ENCODE assay signal across 1 cellular context in genomic region chr6:30719791-30720737, GRCh38.
TF ChIP-seq lines count a peak whose summit lies in the region.

Gene TUBB (plus strand): TSS chr6:30720352. CDS start chr6:30720507, 155 bp downstream.

TF ChIP-seq in WTC11, 78 proteins besides CTCF, POLR2A, EP300 and RAD21 (continued from another document):
- TF ChIP-seq, protein P1, sequence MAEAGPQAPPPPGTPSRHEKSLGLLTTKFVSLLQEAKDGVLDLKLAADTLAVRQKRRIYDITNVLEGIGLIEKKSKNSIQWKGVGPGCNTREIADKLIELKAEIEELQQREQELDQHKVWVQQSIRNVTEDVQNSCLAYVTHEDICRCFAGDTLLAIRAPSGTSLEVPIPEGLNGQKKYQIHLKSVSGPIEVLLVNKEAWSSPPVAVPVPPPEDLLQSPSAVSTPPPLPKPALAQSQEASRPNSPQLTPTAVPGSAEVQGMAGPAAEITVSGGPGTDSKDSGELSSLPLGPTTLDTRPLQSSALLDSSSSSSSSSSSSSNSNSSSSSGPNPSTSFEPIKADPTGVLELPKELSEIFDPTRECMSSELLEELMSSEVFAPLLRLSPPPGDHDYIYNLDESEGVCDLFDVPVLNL (CRISPR knock-in tag; IDR thresholded peaks at IDR 0.05; ENCODE audit: borderline replicate concordance, low read depth): peak; percentile 77; the same call in 1 of the 2 replicates
- no peak for TF ChIP-seq MYBL2 (CRISPR knock-in tag; IDR thresholded peaks at IDR 0.05)
- TF ChIP-seq GABPB1 (CRISPR knock-in tag; IDR thresholded peaks at IDR 0.05): 0 out of 2 replicates have a peak, but pooled peaks have one; percentile 11
- TF ChIP-seq SMAD3 (CRISPR knock-in tag; IDR thresholded peaks at IDR 0.05; ENCODE audit: borderline replicate concordance): no peak
- TF ChIP-seq, protein P2, sequence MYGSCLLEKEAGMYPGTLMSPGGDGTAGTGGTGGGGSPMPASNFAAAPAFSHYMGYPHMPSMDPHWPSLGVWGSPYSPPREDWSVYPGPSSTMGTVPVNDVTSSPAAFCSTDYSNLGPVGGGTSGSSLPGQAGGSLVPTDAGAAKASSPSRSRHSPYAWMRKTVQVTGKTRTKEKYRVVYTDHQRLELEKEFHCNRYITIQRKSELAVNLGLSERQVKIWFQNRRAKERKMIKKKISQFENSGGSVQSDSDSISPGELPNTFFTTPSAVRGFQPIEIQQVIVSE (CRISPR knock-in tag; IDR thresholded peaks at IDR 0.05; ENCODE audit: borderline replicate concordance): no peak
- TF ChIP-seq NFE2L1 (CRISPR knock-in tag; IDR thresholded peaks at IDR 0.05): peak; percentile 47; the same call in 1 of the 2 replicates
- TF ChIP-seq, protein P3, sequence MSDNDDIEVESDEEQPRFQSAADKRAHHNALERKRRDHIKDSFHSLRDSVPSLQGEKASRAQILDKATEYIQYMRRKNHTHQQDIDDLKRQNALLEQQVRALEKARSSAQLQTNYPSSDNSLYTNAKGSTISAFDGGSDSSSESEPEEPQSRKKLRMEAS (CRISPR knock-in tag; IDR thresholded peaks at IDR 0.05): peak; percentile 24; the same call in 1 of the 2 replicates
- TF ChIP-seq, protein P4, sequence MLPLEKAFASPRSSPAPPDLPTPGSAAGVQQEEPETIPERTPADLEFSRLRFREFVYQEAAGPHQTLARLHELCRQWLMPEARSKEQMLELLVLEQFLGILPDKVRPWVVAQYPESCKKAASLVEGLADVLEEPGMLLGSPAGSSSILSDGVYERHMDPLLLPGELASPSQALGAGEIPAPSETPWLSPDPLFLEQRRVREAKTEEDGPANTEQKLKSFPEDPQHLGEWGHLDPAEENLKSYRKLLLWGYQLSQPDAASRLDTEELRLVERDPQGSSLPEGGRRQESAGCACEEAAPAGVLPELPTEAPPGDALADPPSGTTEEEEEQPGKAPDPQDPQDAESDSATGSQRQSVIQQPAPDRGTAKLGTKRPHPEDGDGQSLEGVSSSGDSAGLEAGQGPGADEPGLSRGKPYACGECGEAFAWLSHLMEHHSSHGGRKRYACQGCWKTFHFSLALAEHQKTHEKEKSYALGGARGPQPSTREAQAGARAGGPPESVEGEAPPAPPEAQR (CRISPR knock-in tag; IDR thresholded peaks at IDR 0.05): no peak
